In the genomic region with DNA sequence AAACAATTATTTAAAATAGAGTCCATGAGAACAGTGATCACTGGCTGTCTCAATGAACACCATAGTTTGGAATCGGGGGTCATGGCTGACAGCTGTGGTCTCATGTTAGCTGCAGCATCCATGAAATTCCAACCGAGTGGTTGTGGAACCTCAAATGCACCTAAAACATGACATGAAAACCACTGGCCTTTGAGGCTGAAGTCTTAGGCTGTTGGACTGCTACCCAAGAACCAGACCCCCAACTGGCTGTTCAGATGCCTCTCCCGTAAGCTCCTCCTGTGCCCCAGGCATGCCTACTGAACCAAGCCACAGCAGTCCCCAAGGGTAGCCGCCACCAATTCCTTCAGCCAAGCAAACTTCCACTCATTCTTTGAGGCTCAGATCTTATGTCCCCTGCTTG, we compare ENCODE assay signal across 24 cellular contexts.
"Had no signal": no experiment of that assay in that cellular context is flagged by ENCODE, and none has a peak within 500 bp of the region (broad histone marks: within the 10 kb centered on the region; RNA-seq: fewer than 3 reads in every experiment).

No MANE protein-coding gene starts in this region.

- H3K36me3 ChIP-seq: esophagus squamous epithelium, gastrocnemius medialis, left lung, lower lobe of right lung had no signal

- H3K9me3 ChIP-seq: esophagus squamous epithelium, gastrocnemius medialis, heart right ventricle, left lung, lower lobe of right lung, mucosa of descending colon had no signal

- H3K4me3 ChIP-seq: esophagus squamous epithelium, gastrocnemius medialis, heart right ventricle, left lung, lower lobe of right lung, mucosa of descending colon had no signal

- H3K27ac ChIP-seq: epithelial cell of prostate, esophagus squamous epithelium, gastrocnemius medialis, heart right ventricle, left lung, lower lobe of right lung had no signal

- H3K27me3 Mint-ChIP-seq: dendritic cell treated with granulocyte-macrophage colony-stimulating factor and Interleukin-4, amounts not matched to agents 40 ng/mL and 50 ng/mL, for 4 days had no signal

- DNase-seq: cortex of kidney; effector CD8-positive, alpha-beta T cell; effector memory CD8-positive, alpha-beta T cell; endodermal cell; erythroblast; esophagus squamous epithelium; foreskin fibroblast; foreskin melanocyte; gastrocnemius medialis; glutamatergic neuron; head of caudate nucleus; heart right ventricle; hippocampal formation; left cardiac atrium; left lung; left ventricle myocardium superior; lower lobe of right lung; mesenchymal stem cell; mucosa of descending colon; naive B cell had no signal

- H3K27me3 ChIP-seq: esophagus squamous epithelium, gastrocnemius medialis, heart right ventricle, left lung had no signal

- H3K4me3 Mint-ChIP-seq: dendritic cell treated with granulocyte-macrophage colony-stimulating factor and Interleukin-4, amounts not matched to agents 40 ng/mL and 50 ng/mL, for 4 days; effector memory CD8-positive, alpha-beta T cell; endodermal cell; mesothelial cell of epicardium; naive B cell had no signal

- H3K4me1 ChIP-seq: left lung, lower lobe of right lung had no signal

- H3K36me3 Mint-ChIP-seq: naive B cell had no signal

- H3K9me3 Mint-ChIP-seq: dendritic cell treated with granulocyte-macrophage colony-stimulating factor and Interleukin-4, amounts not matched to agents 40 ng/mL and 50 ng/mL, for 4 days; effector memory CD8-positive, alpha-beta T cell; endodermal cell; mesothelial cell of epicardium; naive B cell had no signal

- H3K27ac Mint-ChIP-seq: dendritic cell treated with granulocyte-macrophage colony-stimulating factor and Interleukin-4, amounts not matched to agents 40 ng/mL and 50 ng/mL, for 4 days; endodermal cell; mesothelial cell of epicardium; naive B cell had no signal

- ATAC-seq: effector memory CD8-positive, alpha-beta T cell; esophagus mucosa; heart right ventricle; left cardiac atrium; left lung; left ventricle myocardium superior; lower lobe of right lung had no signal
